8 cellular contexts compared by ENCODE assay signal in genomic region chr2:201183373-201183742, GRCh38.
DNase-seq lines count a peak whose midpoint lies in the region; ATAC-seq and TF ChIP-seq lines count a peak whose summit lies in the region.

No MANE protein-coding gene starts in this region.

- H3K27me3 ChIP-seq in OCI-LY3 (ENCODE audit: low read depth, low read length) (peaks cover 5% of the 10 kb centered on the region; the same call in 1 of the 2 replicates), parathyroid adenoma (ENCODE audit: control insufficient read depth, insufficient read depth, low read length) (no peaks in the 10 kb centered on the region)

- H3K4me1 ChIP-seq in OCI-LY3 (ENCODE audit: low read length) (peaks cover 19% of the 10 kb centered on the region), parathyroid adenoma (peaks cover 8% of the 10 kb centered on the region)

- H3K27ac ChIP-seq in OCI-LY3 (ENCODE audit: low read length), result no peak overlapping the region
- H3K27ac ChIP-seq in epithelial cell of prostate, result peak overlapping the region; percentile 46
- H3K27ac ChIP-seq in parathyroid adenoma, result peak overlapping the region; percentile 9

- peak overlapping the region; percentile 82 for H3K9ac ChIP-seq in OCI-LY3 (ENCODE audit: low read length)
- H3K9ac ChIP-seq in parathyroid adenoma, result no peak overlapping the region

- H3K36me3 ChIP-seq in OCI-LY3 (replicated peaks; ENCODE audit: low read depth, low read length) (no peaks in the 10 kb centered on the region), parathyroid adenoma (ENCODE audit: control insufficient read depth, insufficient read depth, low read length) (no peaks in the 10 kb centered on the region)

- H3K9me3 ChIP-seq in OCI-LY3 (ENCODE audit: insufficient read depth, low read length), result no peaks in the 10 kb centered on the region
- no peaks in the 10 kb centered on the region for H3K9me3 ChIP-seq in parathyroid adenoma (ENCODE audit: control insufficient read depth, low read length)

- H2AFZ ChIP-seq in OCI-LY3 (ENCODE audit: low read depth, low read length) (peak overlapping the region; percentile 100), parathyroid adenoma (peak overlapping the region; percentile 48)

- H3K4me2 ChIP-seq in OCI-LY3 (ENCODE audit: low read length), result peak overlapping the region; percentile 81
- H3K4me2 ChIP-seq in parathyroid adenoma (ENCODE audit: low read length), result peak overlapping the region; percentile 84

- peak overlapping the region; percentile 75 for H3K4me3 ChIP-seq in GM12865 (ENCODE audit: low read depth, low read length)
- H3K4me3 ChIP-seq in OCI-LY3 (ENCODE audit: low read length), result peak overlapping the region; percentile 83
- peak overlapping the region; percentile 78 for H3K4me3 ChIP-seq in parathyroid adenoma (ENCODE audit: low read depth, low read length)

- DNase-seq in GM12865 (ENCODE audit: low read depth) (no peak), epithelial cell of prostate (ENCODE audit: low read depth, low spot score) (no peak), HuH-7 (ENCODE audit: low spot score) (no peak)
- no peak for DNase-seq in effector CD4-positive, alpha-beta T cell

- no peaks in the 10 kb centered on the region for H3K79me2 ChIP-seq in OCI-LY3 (ENCODE audit: low read length)
- H3K79me2 ChIP-seq in parathyroid adenoma, result no peaks in the 10 kb centered on the region

- no peak for TF ChIP-seq CTCF in GM12865 (IDR thresholded peaks at IDR 0.05; ENCODE audit: insufficient read depth, low read depth, low read length, missing control alignments)
- TF ChIP-seq CTCF in OCI-LY3 (IDR thresholded peaks at IDR 0.05; ENCODE audit: low read depth, low read length), result no peak
- no peak for TF ChIP-seq CTCF in parathyroid adenoma (IDR thresholded peaks at IDR 0.05)

- no peaks in the 10 kb centered on the region for H4K20me1 ChIP-seq in OCI-LY3 (ENCODE audit: insufficient read depth, low read length)

- ATAC-seq in GM19351 (IDR thresholded peaks at IDR 0.05; ENCODE audit: unreplicated experiment) (no peak), HG03432 (IDR thresholded peaks at IDR 0.05; ENCODE audit: unreplicated experiment) (no peak)
